In the genomic region with DNA sequence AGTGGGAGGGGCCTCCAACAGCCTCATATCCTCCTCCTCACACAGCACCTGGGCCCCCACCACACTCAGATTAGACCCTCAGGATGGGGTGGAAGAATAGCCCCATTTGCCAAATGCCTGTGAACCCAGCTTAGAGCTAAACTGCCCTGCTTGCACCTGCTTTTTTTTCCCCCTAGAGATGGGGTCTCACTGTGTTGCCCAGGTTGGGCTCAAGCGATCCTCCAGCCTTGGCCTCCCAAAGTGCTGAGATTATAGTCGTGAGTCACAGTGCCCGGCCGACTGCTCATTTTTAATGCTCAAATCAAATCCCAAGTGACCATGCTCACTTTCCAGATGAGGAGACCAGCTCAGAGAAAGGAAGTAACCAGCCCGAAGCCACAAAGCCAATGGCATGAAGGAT, we compare ENCODE assay signal across 24 cellular contexts. TPM values are rescaled to one million over a fixed set of nuclear protein-coding genes. Genes with fewer than 3 reads are reported as not detected.
"Had no signal": no experiment of that assay in that cellular context is flagged by ENCODE, and none has a peak within 500 bp of the region (broad histone marks: within the 10 kb centered on the region; RNA-seq: fewer than 3 reads in every experiment).

No MANE protein-coding gene starts in this region.

- H3K9me3 Mint-ChIP-seq: immature natural killer cell; nephron progenitor cell; stimulated activated naive B cell treated with anti-CD40 and anti-IgM and Interleukin-4, amounts not matched to agents 10 μg/mL and 1 μg/mL and 100 μg/mL, for 72 hours; stimulated activated naive CD8-positive, alpha-beta T cell treated with anti-CD3 and anti-CD28 coated beads, Interleukin-15, amount 100 ng/mL, for 72 hours had no signal

- DNase-seq: colonic mucosa; dermis blood vessel endothelial cell; esophagus squamous epithelium; foreskin fibroblast; glutamatergic neuron; immature natural killer cell; mesenchymal stem cell; midbrain; nephron progenitor cell; psoas muscle; retina; sigmoid colon; stimulated activated CD4-positive, alpha-beta T cell treated with anti-CD3 and anti-CD28 coated beads, Interleukin-2, amount 100 ng/mL, for 24 hours; stimulated activated CD4-positive, alpha-beta T cell treated with anti-CD3 and anti-CD28 coated beads, Interleukin-4, amount 100 ng/mL, for 4 hours; stimulated activated naive B cell treated with anti-CD40 and anti-IgM and Interleukin-4, amounts not matched to agents 10 μg/mL and 1 μg/mL and 100 μg/mL, for 72 hours; stimulated activated naive CD8-positive, alpha-beta T cell treated with anti-CD3 and anti-CD28 coated beads, Interleukin-15, amount 100 ng/mL, for 72 hours; testis; upper lobe of right lung had no signal

- H3K9me3 ChIP-seq: colonic mucosa, esophagus squamous epithelium, gastroesophageal sphincter, left lung, psoas muscle, sigmoid colon, testis, tibial nerve, upper lobe of right lung had no signal

- H3K4me3 Mint-ChIP-seq: immature natural killer cell; nephron progenitor cell; stimulated activated naive B cell treated with anti-CD40 and anti-IgM and Interleukin-4, amounts not matched to agents 10 μg/mL and 1 μg/mL and 100 μg/mL, for 72 hours; stimulated activated naive CD8-positive, alpha-beta T cell treated with anti-CD3 and anti-CD28 coated beads, Interleukin-15, amount 100 ng/mL, for 72 hours had no signal

- H3K36me3 ChIP-seq: colonic mucosa, esophagus squamous epithelium, gastroesophageal sphincter, left lung, sigmoid colon, tibial nerve, upper lobe of right lung had no signal

- ATAC-seq: gastroesophageal sphincter; left lung; psoas muscle; stimulated activated naive B cell treated with anti-CD40 and anti-IgM and Interleukin-4, amounts not matched to agents 10 μg/mL and 1 μg/mL and 100 μg/mL, for 72 hours; stimulated activated naive CD8-positive, alpha-beta T cell treated with anti-CD3 and anti-CD28 coated beads, Interleukin-15, amount 100 ng/mL, for 72 hours; upper lobe of right lung had no signal

- H3K27ac ChIP-seq: colonic mucosa, esophagus squamous epithelium, gastroesophageal sphincter, left lung, psoas muscle, sigmoid colon, skin epidermis, testis, tibial nerve, upper lobe of right lung had no signal

- H3K4me1 Mint-ChIP-seq: stimulated activated naive B cell treated with anti-CD40 and anti-IgM and Interleukin-4, amounts not matched to agents 10 μg/mL and 1 μg/mL and 100 μg/mL, for 72 hours had no signal

- H3K4me1 ChIP-seq: colonic mucosa, gastroesophageal sphincter, psoas muscle, sigmoid colon, tibial nerve, upper lobe of right lung had no signal

- H3K27ac Mint-ChIP-seq: nephron progenitor cell; stimulated activated naive B cell treated with anti-CD40 and anti-IgM and Interleukin-4, amounts not matched to agents 10 μg/mL and 1 μg/mL and 100 μg/mL, for 72 hours; stimulated activated naive CD8-positive, alpha-beta T cell treated with anti-CD3 and anti-CD28 coated beads, Interleukin-15, amount 100 ng/mL, for 72 hours had no signal

- H3K4me3 ChIP-seq: colonic mucosa, esophagus squamous epithelium, gastroesophageal sphincter, left lung, lung, psoas muscle, sigmoid colon, skin epidermis, testis, tibial nerve, upper lobe of right lung had no signal

- H3K27me3 ChIP-seq: colonic mucosa, esophagus squamous epithelium, left lung, testis, tibial nerve, upper lobe of right lung had no signal

- H3K36me3 Mint-ChIP-seq: stimulated activated naive B cell treated with anti-CD40 and anti-IgM and Interleukin-4, amounts not matched to agents 10 μg/mL and 1 μg/mL and 100 μg/mL, for 72 hours had no signal

- H3K27me3 Mint-ChIP-seq: stimulated activated naive B cell treated with anti-CD40 and anti-IgM and Interleukin-4, amounts not matched to agents 10 μg/mL and 1 μg/mL and 100 μg/mL, for 72 hours; stimulated activated naive CD8-positive, alpha-beta T cell treated with anti-CD3 and anti-CD28 coated beads, Interleukin-15, amount 100 ng/mL, for 72 hours had no signal

RNA-seq across cellular contexts. Expression of a gene that starts 27.1 kb away (rescaled TPM):
- total RNA-seq: osteoblast had no signal
